Comparison of ENCODE assay signal across 8 cellular contexts in the genomic region with DNA sequence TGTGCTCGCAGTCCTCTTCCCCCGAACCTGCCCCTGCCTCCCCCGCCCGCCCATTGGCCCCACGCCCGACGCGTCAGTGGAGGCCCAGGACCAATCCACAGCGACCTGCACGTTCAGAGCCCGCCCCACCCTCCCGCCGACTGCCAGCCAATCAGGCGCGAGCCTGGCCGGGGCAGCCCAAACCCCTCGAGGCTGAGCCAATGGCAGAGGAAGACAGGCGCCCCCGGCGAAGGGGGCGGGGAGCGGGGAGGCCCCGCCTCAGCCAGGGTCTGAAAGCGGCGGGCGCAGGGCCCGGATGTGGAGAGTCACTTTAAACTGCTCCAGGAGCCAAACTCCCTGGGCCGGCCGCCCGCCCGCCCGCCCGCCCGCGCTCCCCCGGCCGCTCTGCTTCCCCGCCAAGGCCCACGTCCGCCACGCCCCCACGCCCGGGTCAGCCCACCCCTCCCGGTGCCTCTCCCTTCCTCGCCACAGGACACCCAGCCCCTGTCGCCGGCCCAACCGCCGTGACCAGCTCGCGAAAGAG. TPM values are rescaled to one million over a fixed set of nuclear protein-coding genes. Genes with fewer than 3 reads are reported as not detected.
DNase-seq lines count a peak whose midpoint lies in the region; ATAC-seq lines count a peak whose summit lies in the region.

No MANE protein-coding gene starts in this region.

- H3K4me1 ChIP-seq in mesenchymal stem cell (ENCODE audit: control insufficient read depth, insufficient read depth, low read depth, low read length) = peaks cover 2% of the 10 kb centered on the region

- no peak overlapping the region for H2BK5ac ChIP-seq in mesenchymal stem cell (ENCODE audit: low read depth, low read length, poor library complexity, severe bottlenecking)

- peaks cover 15% of the 10 kb centered on the region for H3K79me1 ChIP-seq in mesenchymal stem cell (replicated peaks; ENCODE audit: low read length, poor library complexity, severe bottlenecking)

- H4K91ac ChIP-seq in mesenchymal stem cell (ENCODE audit: low read length) = peak overlapping the region; percentile 60

- H3K27ac Mint-ChIP-seq in effector memory CD8-positive, alpha-beta T cell = peak overlapping the region; percentile 92

- H3K9me3 Mint-ChIP-seq in effector memory CD8-positive, alpha-beta T cell = no peaks in the 10 kb centered on the region

- DNase-seq in CMK (ENCODE audit: low read depth) (peak; percentile 89), HT1080 (ENCODE audit: low read depth) (peak; percentile 98), mesenchymal stem cell (peak; percentile 99)
- peak; percentile 99 for DNase-seq in NK-92 treated with Interleukin-12 subunit alpha and Interleukin-12 subunit beta, amount 100 ng/mL, for 24 hours (lab: John Stamatoyannopoulos, UW)
- peak; percentile 91 to 100 (median 94) for DNase-seq in activated CD8-positive, alpha-beta memory T cell treated with anti-CD3 and anti-CD28 coated beads for 48 hours (ENCODE audit: low read depth in 2 of 3, low spot score in 2 of 3)
- DNase-seq in effector memory CD8-positive, alpha-beta T cell = peak; percentile 96 to 97 (median 97)
- DNase-seq in stimulated activated CD8-positive, alpha-beta memory T cell treated with anti-CD3 and anti-CD28 coated beads, Interleukin-12 subunit alpha, Interleukin-12 subunit beta, amount 100 ng/mL, for 1 hour (ENCODE audit: low read depth) = peak; percentile 97

- peak overlapping the region; percentile 96 for H3K9ac ChIP-seq in mesenchymal stem cell (ENCODE audit: low read length)

- peak overlapping the region; percentile 31 to 99 for H3K18ac ChIP-seq in mesenchymal stem cell (ENCODE audit: low read depth in 1 of 2, low read length in 2 of 2)

- H3K36me3 Mint-ChIP-seq in effector memory CD8-positive, alpha-beta T cell (ENCODE audit: insufficient read depth) = peaks cover 10% of the 10 kb centered on the region

- H3K4me2 ChIP-seq in mesenchymal stem cell (ENCODE audit: low read length, poor library complexity, severe bottlenecking) = peak overlapping the region; percentile 1

- H3K36me3 ChIP-seq in mesenchymal stem cell (ENCODE audit: control insufficient read depth in 1 of 2, insufficient read depth in 2 of 2, low read depth in 1 of 2, low read length in 2 of 2) = peaks cover 0 to 10% of the 10 kb centered on the region in 2 experiments

- peak overlapping the region; percentile 71 for H4K8ac ChIP-seq in mesenchymal stem cell (ENCODE audit: low read length)

- peaks cover 17 to 29% of the 10 kb centered on the region in 2 donors for H3K4me1 Mint-ChIP-seq in effector memory CD8-positive, alpha-beta T cell (ENCODE audit: low read depth in 2 of 2)

- peak overlapping the region in 1 of 2 experiments; percentile 78 for H3K23ac ChIP-seq in mesenchymal stem cell (ENCODE audit: low read length in 2 of 2)

- peak overlapping the region in 1 of 2 experiments; percentile 78 for H2BK12ac ChIP-seq in mesenchymal stem cell (ENCODE audit: low read length in 2 of 2)

- H2BK120ac ChIP-seq in mesenchymal stem cell (ENCODE audit: low read depth, low read length) = peak overlapping the region; percentile 71

- H3K4ac ChIP-seq in mesenchymal stem cell (ENCODE audit: low read depth in 1 of 2, low read length in 2 of 2) = peak overlapping the region in 1 of 2 experiments; percentile 96

- H3K4me3 Mint-ChIP-seq in effector memory CD8-positive, alpha-beta T cell = peak overlapping the region; percentile 93 to 94

- ATAC-seq in GM21381 (IDR thresholded peaks at IDR 0.05; ENCODE audit: unreplicated experiment) = peak; percentile 76
- ATAC-seq in effector memory CD8-positive, alpha-beta T cell (replicated peaks) = peak; percentile 76

- peaks cover 0 to 3% of the 10 kb centered on the region in 2 experiments for H3K27me3 ChIP-seq in mesenchymal stem cell (ENCODE audit: control insufficient read depth in 1 of 2, insufficient read depth in 1 of 2, low read length in 2 of 2)

- H3K4me3 ChIP-seq in mesenchymal stem cell (ENCODE audit: insufficient read depth in 1 of 2, low read depth in 1 of 2, low read length in 2 of 2) = peak overlapping the region; percentile 88 to 97

- under 1% methylated on average over 38 of the region's 51 CpGs for WGBS in mesenchymal stem cell

- no peak overlapping the region for H2AK5ac ChIP-seq in mesenchymal stem cell (ENCODE audit: low read length, severe bottlenecking)

- H3K14ac ChIP-seq in mesenchymal stem cell (ENCODE audit: low read length in 2 of 2) = peak overlapping the region in 1 of 2 experiments; percentile 100

- H2AFZ ChIP-seq in mesenchymal stem cell (ENCODE audit: low read depth, low read length) = peak overlapping the region; percentile 98

- H2BK15ac ChIP-seq in mesenchymal stem cell (ENCODE audit: low read depth, poor library complexity, severe bottlenecking) = no peak overlapping the region

- H3K9me3 ChIP-seq in mesenchymal stem cell (ENCODE audit: control insufficient read depth, low read length) = peaks cover 6% of the 10 kb centered on the region

- peak overlapping the region; percentile 38 for H3K27ac ChIP-seq in mesenchymal stem cell (ENCODE audit: low read length, poor library complexity, severe bottlenecking)

- no peaks in the 10 kb centered on the region for H3K27me3 Mint-ChIP-seq in effector memory CD8-positive, alpha-beta T cell

RNA-seq across cellular contexts. Expression of gene SAP130, which starts 0.5 kb away (rescaled TPM):
- total RNA-seq in HT1080 (2014; rRNA removed; shearing (Covaris generic)) = 9.6 and 13.0 TPM in 2 replicates
- polyA plus RNA-seq in HT1080 (2015; cell fraction: cytosol; rRNA removed) = 17.1 and 20.3 TPM in 2 replicates
- polyA plus RNA-seq in HT1080 (2015; cell fraction: nucleus; rRNA removed) = 24.6 and 26.8 TPM in 2 replicates
- polyA plus RNA-seq in mesenchymal stem cell (2013, experiment 1 of 2) = 15.6 TPM
- polyA plus RNA-seq in mesenchymal stem cell (2013, experiment 2 of 2) = 15.0 TPM

Comparison
In these comparisons a context has a peak if more than half of its experiments do, and no peak if none do; other contexts are left out.
1. Peak in every context shown above with its lines: DNase-seq, ATAC-seq, H3K4me3 ChIP-seq and H3K27ac ChIP-seq.